16 cellular contexts compared by ENCODE assay signal in the genomic region with DNA sequence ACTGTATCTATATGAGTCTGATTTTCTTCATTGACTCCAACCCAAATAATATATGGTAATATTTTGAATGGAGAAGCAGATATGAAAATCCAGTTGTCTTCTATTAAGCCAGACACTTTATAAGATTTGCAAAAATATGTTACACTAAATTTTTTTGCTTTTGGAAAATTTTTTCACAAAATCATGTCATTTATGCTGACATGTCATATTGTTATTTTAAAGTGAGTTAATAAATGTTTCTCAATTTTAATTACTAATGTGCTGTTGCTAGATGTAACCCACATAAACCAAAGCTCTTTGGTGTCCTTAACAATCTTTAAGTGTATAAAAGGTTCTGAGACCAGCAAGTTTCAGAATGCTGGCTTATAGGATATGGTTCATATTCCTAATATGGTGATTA.
DNase-seq lines count a peak whose midpoint lies in the region; ATAC-seq and TF ChIP-seq lines count a peak whose summit lies in the region.
"Had no signal": no experiment of that assay in that cellular context is flagged by ENCODE, and none has a peak within 500 bp of the region (broad histone marks: within the 10 kb centered on the region; RNA-seq: fewer than 3 reads in every experiment).

No MANE protein-coding gene starts in this region.

- H3K27me3 ChIP-seq in Karpas-422 (ENCODE audit: low read length), result no peaks in the 10 kb centered on the region
- H3K27me3 ChIP-seq in PC-3 (ENCODE audit: low read length), result no peaks in the 10 kb centered on the region

- H3K4me3 ChIP-seq in GM12864 (ENCODE audit: low read depth, low read length) (peak overlapping the region; percentile 37; the same call in 1 of the 2 replicates), Karpas-422 (ENCODE audit: low read length) (peak overlapping the region; percentile 60; the same call in 1 of the 2 replicates), PC-3 (ENCODE audit: low read length) (no peak overlapping the region)

- H3K4me2 ChIP-seq in Karpas-422 (ENCODE audit: low read depth, low read length, poor library complexity, severe bottlenecking), result peak overlapping the region; percentile 73
- H3K4me2 ChIP-seq in PC-3 (ENCODE audit: low read length), result no peak overlapping the region

- POLR2A ChIA-PET in activated B cell treated with CpG ODN at 0.5 μM for 24 hours (lab: Charles Lee) (interaction anchor here (1.2 to 3.0 kb wide), 2 partner anchors 27 to 142 kb away, joined by 5 to 42 read pairs; a partner anchor contains a TSS), PC-3 (lab: Charles Lee; ENCODE audit: unreplicated experiment) (no interaction called here)

- H3K4me1 Mint-ChIP-seq in activated B cell treated with CpG ODN at 0.5 μM for 24 hours, result peaks cover 78% of the 10 kb centered on the region
- H3K4me1 Mint-ChIP-seq in stimulated activated naive B cell treated with anti-CD40 and anti-IgM and Interleukin-4, amounts not matched to agents 10 μg/mL and 1 μg/mL and 100 μg/mL, for 72 hours, result peaks cover 30 to 62% of the 10 kb centered on the region in 2 donors

- H2AFZ ChIP-seq in Karpas-422 (ENCODE audit: low read length), result no peak overlapping the region
- H2AFZ ChIP-seq in PC-3 (ENCODE audit: low read length), result no peak overlapping the region

- peak overlapping the region; percentile 91 for H3K27ac ChIP-seq in Karpas-422 (ENCODE audit: low read length)
- no peak overlapping the region for H3K27ac ChIP-seq in PC-3 (ENCODE audit: low read length)

- ATAC-seq in activated B cell treated with CpG ODN at 0.5 μM for 24 hours (ENCODE audit: low read depth) (no peak), HG02678 (IDR thresholded peaks at IDR 0.05; ENCODE audit: unreplicated experiment) (no peak), PC-3 (no peak)
- no peak for ATAC-seq in stimulated activated naive B cell treated with anti-CD40 and anti-IgM and Interleukin-4, amounts not matched to agents 10 μg/mL and 1 μg/mL and 100 μg/mL, for 72 hours (replicated peaks)

- CTCF ChIA-PET in activated B cell treated with CpG ODN at 0.5 μM for 24 hours (lab: Charles Lee) (interaction anchor here (1.3 to 4.0 kb wide), 2 partner anchors 25 to 91 kb away, joined by 4 to 22 read pairs; no protein-coding TSS in a partner anchor), PC-3 (lab: Charles Lee) (no interaction called here)

- DNase-seq in GM12864 (ENCODE audit: low read depth) (no peak), Karpas-422 (no peak), activated B cell treated with CpG ODN at 0.5 μM for 24 hours (no peak), H4 (ENCODE audit: low spot score) (no peak), PC-3 (no peak)
- no peak for DNase-seq in stimulated activated naive B cell treated with anti-CD40 and anti-IgM and Interleukin-4, amounts not matched to agents 10 μg/mL and 1 μg/mL and 100 μg/mL, for 72 hours
- DNase-seq: CD4-positive, alpha-beta memory T cell; DMS79; GOT3; NCI-H1092; NCI-H2081 treated with DMSO at 0.1 percent for 48 hours; NCI-H510A; NCI-H774; SHP77; T-helper 2 cell had no signal

- H3K27me3 Mint-ChIP-seq in activated B cell treated with CpG ODN at 0.5 μM for 24 hours, result no peaks in the 10 kb centered on the region
- H3K27me3 Mint-ChIP-seq in stimulated activated naive B cell treated with anti-CD40 and anti-IgM and Interleukin-4, amounts not matched to agents 10 μg/mL and 1 μg/mL and 100 μg/mL, for 72 hours, result no peaks in the 10 kb centered on the region
- H3K27me3 Mint-ChIP-seq: CD4-positive, alpha-beta memory T cell had no signal

- H3K27ac Mint-ChIP-seq in activated B cell treated with CpG ODN at 0.5 μM for 24 hours, result peak overlapping the region; percentile 90
- H3K27ac Mint-ChIP-seq in stimulated activated naive B cell treated with anti-CD40 and anti-IgM and Interleukin-4, amounts not matched to agents 10 μg/mL and 1 μg/mL and 100 μg/mL, for 72 hours, result peak overlapping the region; percentile 97

- H3K9me3 ChIP-seq in Karpas-422 (ENCODE audit: low read length) (no peaks in the 10 kb centered on the region), PC-3 (ENCODE audit: low read length) (no peaks in the 10 kb centered on the region)

- no peaks in the 10 kb centered on the region for H3F3A ChIP-seq in PC-3 (ENCODE audit: low read length, unreplicated experiment)

- TF ChIP-seq CTCF in GM12864 (IDR thresholded peaks at IDR 0.05; ENCODE audit: low read depth, low read length, missing control alignments) (no peak), activated B cell treated with CpG ODN at 0.5 μM for 24 hours (IDR thresholded peaks at IDR 0.05) (no peak), PC-3 (conservative IDR thresholded peaks at IDR 0.05; ENCODE audit: low read depth, low read length) (no peak)

- H3K9me2 ChIP-seq in Karpas-422 (replicated peaks; ENCODE audit: insufficient read depth, low read length) (no peaks in the 10 kb centered on the region), PC-3 (replicated peaks; ENCODE audit: low read length) (no peaks in the 10 kb centered on the region)

- H4K20me1 ChIP-seq in Karpas-422 (ENCODE audit: insufficient read depth, low read depth, low read length) (no peaks in the 10 kb centered on the region), PC-3 (ENCODE audit: low read length) (no peaks in the 10 kb centered on the region)

- H3K9me3 Mint-ChIP-seq in activated B cell treated with CpG ODN at 0.5 μM for 24 hours, result no peaks in the 10 kb centered on the region
- peaks cover 4 to 8% of the 10 kb centered on the region in 2 donors for H3K9me3 Mint-ChIP-seq in stimulated activated naive B cell treated with anti-CD40 and anti-IgM and Interleukin-4, amounts not matched to agents 10 μg/mL and 1 μg/mL and 100 μg/mL, for 72 hours

- intact Hi-C loops in activated B cell treated with CpG ODN at 0.5 μM for 24 hours (cut with micrococcal nuclease), result loop anchor here (1.0 to 10.0 kb wide), 5 partner anchors 8 to 1628 kb away; a partner anchor contains a TSS
- intact Hi-C loops in PC-3 (cut with micrococcal nuclease), result loop anchor here (10.0 kb wide), 1 partner anchor 62 kb away; no protein-coding TSS in a partner anchor

- peaks cover 57% of the 10 kb centered on the region for H3K79me2 ChIP-seq in Karpas-422 (ENCODE audit: low read length)
- H3K79me2 ChIP-seq in PC-3 (ENCODE audit: low read length), result no peaks in the 10 kb centered on the region

- H3K36me3 Mint-ChIP-seq in activated B cell treated with CpG ODN at 0.5 μM for 24 hours (ENCODE audit: low read depth), result no peaks in the 10 kb centered on the region
- H3K36me3 Mint-ChIP-seq in stimulated activated naive B cell treated with anti-CD40 and anti-IgM and Interleukin-4, amounts not matched to agents 10 μg/mL and 1 μg/mL and 100 μg/mL, for 72 hours, result peaks cover 5% of the 10 kb centered on the region in 2 donors

- H3K9ac ChIP-seq in Karpas-422 (ENCODE audit: low read length), result peak overlapping the region; percentile 48
- H3K9ac ChIP-seq in PC-3 (ENCODE audit: low read length), result no peak overlapping the region

- BruUV-seq in PC-3 (replicated peaks; lab: Mats Ljungman, UMichigan), result no TSS peak

- H3K36me3 ChIP-seq in Karpas-422 (ENCODE audit: insufficient read depth, low read length) (no peaks in the 10 kb centered on the region), PC-3 (ENCODE audit: low read depth, low read length) (no peaks in the 10 kb centered on the region)

- H3K4me1 ChIP-seq in Karpas-422 (ENCODE audit: low read length) (peaks cover 58% of the 10 kb centered on the region), PC-3 (ENCODE audit: insufficient read depth, low read length) (peaks cover 7% of the 10 kb centered on the region)

- H3K4me3 Mint-ChIP-seq in activated B cell treated with CpG ODN at 0.5 μM for 24 hours, result peak overlapping the region; percentile 80
- peak overlapping the region; percentile 85 to 88 for H3K4me3 Mint-ChIP-seq in stimulated activated naive B cell treated with anti-CD40 and anti-IgM and Interleukin-4, amounts not matched to agents 10 μg/mL and 1 μg/mL and 100 μg/mL, for 72 hours
